ENCODE assay signal across 20 cellular contexts in the genomic region with DNA sequence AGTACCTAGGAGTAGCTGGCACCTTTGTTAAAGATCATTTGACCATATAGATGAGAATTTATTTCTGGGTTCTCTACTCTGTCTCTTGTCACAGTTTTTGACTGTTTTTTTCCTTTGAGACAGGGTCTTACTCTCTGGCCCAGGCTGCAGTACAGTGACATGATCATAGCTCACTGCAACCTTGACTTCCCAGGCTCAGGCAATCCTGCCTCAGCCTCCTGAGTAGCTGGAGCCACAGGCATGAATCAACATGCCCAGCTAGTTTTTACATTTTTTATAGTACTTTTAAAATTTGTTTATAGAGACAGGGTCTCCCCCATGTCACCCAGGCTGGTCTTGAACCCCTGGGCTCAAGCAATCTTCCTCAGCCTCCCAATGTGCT. TPM values are rescaled to one million over a fixed set of nuclear protein-coding genes. Genes with fewer than 3 reads are reported as not detected.
DNase-seq lines count a peak whose midpoint lies in the region; ATAC-seq, FAIRE-seq and TF ChIP-seq lines count a peak whose summit lies in the region.
"Had no signal": no experiment of that assay in that cellular context is flagged by ENCODE, and none has a peak within 500 bp of the region (broad histone marks: within the 10 kb centered on the region; RNA-seq: fewer than 3 reads in every experiment).

No MANE protein-coding gene starts in this region.

- no peaks in the 10 kb centered on the region for H3K27me3 ChIP-seq in HCT116 (ENCODE audit: insufficient read depth, low read length)
- no peaks in the 10 kb centered on the region for H3K27me3 ChIP-seq in Peyer's patch
- H3K27me3 ChIP-seq in bronchial epithelial cell (ENCODE audit: control insufficient read depth, insufficient read depth, low read length), result no peaks in the 10 kb centered on the region
- no peaks in the 10 kb centered on the region for H3K27me3 ChIP-seq in MG63
- H3K27me3 ChIP-seq: vagina had no signal

- POLR2A ChIA-PET in HCT116 (lab: Charles Lee), result no interaction called here

- no peaks in the 10 kb centered on the region for H3K9me3 Mint-ChIP-seq in stimulated activated effector memory CD8-positive, alpha-beta T cell treated with anti-CD3 and anti-CD28 coated beads, Interleukin-12 subunit alpha, Interleukin-12 subunit beta, amount 100 ng/mL, for 72 hours
- H3K9me3 Mint-ChIP-seq: neural crest cell had no signal

- no peak overlapping the region for H3K9ac ChIP-seq in HCT116 (ENCODE audit: low read length)

- ATAC-seq in HCT116 (no peak), GM18511 (IDR thresholded peaks at IDR 0.05; ENCODE audit: unreplicated experiment) (no peak), GM18858 (IDR thresholded peaks at IDR 0.05; ENCODE audit: unreplicated experiment) (no peak)
- no peak for ATAC-seq in stimulated activated effector memory CD8-positive, alpha-beta T cell treated with anti-CD3 and anti-CD28 coated beads, Interleukin-12 subunit alpha, Interleukin-12 subunit beta, amount 100 ng/mL, for 72 hours
- ATAC-seq: activated CD8-positive, alpha-beta T cell treated with anti-CD3 and anti-CD28 coated beads, Interleukin-2, amount 10 ng/mL, durations not matched to agents 7 days and 5 days had no signal

- no peak overlapping the region for H3K27ac ChIP-seq in HCT116 (ENCODE audit: low read depth, low read length)
- H3K27ac ChIP-seq in Peyer's patch, result peak overlapping the region in 3 of 4 donors; percentile 8 to 79 (median 63)
- H3K27ac ChIP-seq: vagina had no signal

- FAIRE-seq in bronchial epithelial cell (lab: Jason Lieb, UNC), result no peak
- FAIRE-seq: islet of Langerhans had no signal

- H3K9me3 ChIP-seq in HCT116 (ENCODE audit: control insufficient read depth in 1 of 2, insufficient read depth in 1 of 2, low read depth in 1 of 2, low read length in 2 of 2) (no peaks in the 10 kb centered on the region), Peyer's patch (no peaks in the 10 kb centered on the region), MG63 (no peaks in the 10 kb centered on the region)
- H3K9me3 ChIP-seq: vagina had no signal

- CTCF ChIA-PET in HCT116 (lab: Charles Lee), result interaction anchor here (2.5 kb wide), 1 partner anchor 11 kb away, joined by 10 read pairs; no protein-coding TSS in a partner anchor

- DNase-seq in HCT116 (ENCODE audit: low read depth, low spot score), result no peak
- DNase-seq in Peyer's patch, result no peak
- DNase-seq in bronchial epithelial cell (ENCODE audit: low read depth), result peak; percentile 65
- no peak for DNase-seq in stimulated activated effector memory CD8-positive, alpha-beta T cell treated with anti-CD3 and anti-CD28 coated beads, Interleukin-12 subunit alpha, Interleukin-12 subunit beta, amount 100 ng/mL, for 72 hours (ENCODE audit: low spot score in 2 of 2)
- no peak for DNase-seq in MG63
- DNase-seq: activated CD8-positive, alpha-beta T cell treated with anti-CD3 and anti-CD28 coated beads, Interleukin-2, amount 10 ng/mL, durations not matched to agents 7 days and 5 days; anterior cingulate cortex; cerebellar nuclear complex; GOT3; NCI-H1694 treated with DMSO at 0.1 percent for 48 hours; NCI-H526 treated with DMSO at 0.1 percent for 48 hours; SHP77; SW 1271 had no signal

- no peaks in the 10 kb centered on the region for H3K9me2 ChIP-seq in HCT116 (ENCODE audit: insufficient read depth)

- RAD21 ChIA-PET in HCT116 (lab: Charles Lee; ENCODE audit: low non-redundant PET in 1 of 2, low total read pairs in 2 of 2, uncharacterized antibody in 2 of 2, unreplicated experiment in 2 of 2), result no interaction called here

- H3K4me3 ChIP-seq in HCT116 (replicated peaks in 1 of 2; ENCODE audit: low read depth in 1 of 2, low read length in 2 of 2), result no peak overlapping the region
- H3K4me3 ChIP-seq in Peyer's patch, result no peak overlapping the region
- no peak overlapping the region for H3K4me3 ChIP-seq in bronchial epithelial cell (ENCODE audit: low read depth, low read length)
- no peak overlapping the region for H3K4me3 ChIP-seq in MG63
- H3K4me3 ChIP-seq: vagina had no signal

- H3K36me3 ChIP-seq in HCT116 (ENCODE audit: control insufficient read depth in 1 of 2, insufficient read depth in 2 of 2, low read length in 2 of 2), result peaks cover 7 to 12% of the 10 kb centered on the region in 2 experiments; a peak in 3 of 4 replicates
- peaks cover 0 to 31% (median 0%) of the 10 kb centered on the region in 3 donors for H3K36me3 ChIP-seq in Peyer's patch
- peaks cover 2% of the 10 kb centered on the region for H3K36me3 ChIP-seq in bronchial epithelial cell (ENCODE audit: control insufficient read depth, insufficient read depth, low read length)
- H3K36me3 ChIP-seq in MG63, result peaks cover 33% of the 10 kb centered on the region

- H3K4me1 Mint-ChIP-seq in stimulated activated effector memory CD8-positive, alpha-beta T cell treated with anti-CD3 and anti-CD28 coated beads, Interleukin-12 subunit alpha, Interleukin-12 subunit beta, amount 100 ng/mL, for 72 hours, result peaks cover 14% of the 10 kb centered on the region
- H3K4me1 Mint-ChIP-seq: neural crest cell had no signal

- no peak overlapping the region for H3K4me3 Mint-ChIP-seq in stimulated activated effector memory CD8-positive, alpha-beta T cell treated with anti-CD3 and anti-CD28 coated beads, Interleukin-12 subunit alpha, Interleukin-12 subunit beta, amount 100 ng/mL, for 72 hours
- H3K4me3 Mint-ChIP-seq: activated CD8-positive, alpha-beta T cell treated with anti-CD3 and anti-CD28 coated beads, Interleukin-2, amount 10 ng/mL, durations not matched to agents 7 days and 5 days; neural crest cell had no signal

- no peak for TF ChIP-seq RAD21 in HCT116 (IDR thresholded peaks at IDR 0.05; ENCODE audit: low read depth)

- H3K27ac Mint-ChIP-seq in stimulated activated effector memory CD8-positive, alpha-beta T cell treated with anti-CD3 and anti-CD28 coated beads, Interleukin-12 subunit alpha, Interleukin-12 subunit beta, amount 100 ng/mL, for 72 hours, result peak overlapping the region; percentile 63
- H3K27ac Mint-ChIP-seq: activated CD8-positive, alpha-beta T cell treated with anti-CD3 and anti-CD28 coated beads, Interleukin-2, amount 10 ng/mL, durations not matched to agents 7 days and 5 days had no signal

- H4K20me1 ChIP-seq in HCT116 (ENCODE audit: insufficient read depth), result no peaks in the 10 kb centered on the region

- H2AFZ ChIP-seq in HCT116 (ENCODE audit: low read depth, low read length, poor library complexity, severe bottlenecking), result no peak overlapping the region

- no peaks in the 10 kb centered on the region for H3K79me2 ChIP-seq in HCT116 (ENCODE audit: insufficient read depth, low read length)

- TF ChIP-seq POLR2A in HCT116 (IDR thresholded peaks at IDR 0.05; ENCODE audit: borderline replicate concordance, extremely low read depth, insufficient read depth, insufficient read length) (no peak), Peyer's patch (IDR thresholded peaks at IDR 0.05) (no peak)

- intact Hi-C loops in HCT116 (cut with micrococcal nuclease), result no loop called here

- no TSS peak for BruUV-seq in HCT116 (replicated peaks; lab: Mats Ljungman, UMichigan)

- H3K4me1 ChIP-seq in HCT116 (ENCODE audit: control insufficient read depth in 1 of 2, insufficient read depth in 2 of 2, low read length in 2 of 2) (no peaks in the 10 kb centered on the region), Peyer's patch (peaks cover 0 to 35% (median 0%) of the 10 kb centered on the region in 4 donors)

- no peak overlapping the region for H3K4me2 ChIP-seq in HCT116 (ENCODE audit: low read length)

- TF ChIP-seq CTCF in HCT116 (IDR thresholded peaks at IDR 0.05 in 2 of 3, conservative IDR thresholded peaks at IDR 0.05 in 1 of 3; ENCODE audit: borderline replicate concordance in 1 of 3, insufficient read depth in 1 of 3, low read depth in 2 of 3, low read length in 2 of 3), result no peak
- no peak for TF ChIP-seq CTCF in Peyer's patch (IDR thresholded peaks at IDR 0.05)
- no peak for TF ChIP-seq CTCF in bronchial epithelial cell (IDR thresholded peaks at IDR 0.05; ENCODE audit: insufficient read depth, low read length, severe bottlenecking)

- peaks cover 21% of the 10 kb centered on the region for H3K36me3 Mint-ChIP-seq in stimulated activated effector memory CD8-positive, alpha-beta T cell treated with anti-CD3 and anti-CD28 coated beads, Interleukin-12 subunit alpha, Interleukin-12 subunit beta, amount 100 ng/mL, for 72 hours

TF ChIP-seq in HCT116, 20 proteins besides CTCF, POLR2A, EP300 and RAD21:
- TF ChIP-seq ELF1 (IDR thresholded peaks at IDR 0.05; ENCODE audit: borderline replicate concordance, low read depth) (no peak), POLR2AphosphoS5 (IDR thresholded peaks at IDR 0.05; ENCODE audit: low read depth, low read length) (0 out of 2 replicates have a peak, but pooled peaks have one; percentile 11)
- TF ChIP-seq, protein P1, sequence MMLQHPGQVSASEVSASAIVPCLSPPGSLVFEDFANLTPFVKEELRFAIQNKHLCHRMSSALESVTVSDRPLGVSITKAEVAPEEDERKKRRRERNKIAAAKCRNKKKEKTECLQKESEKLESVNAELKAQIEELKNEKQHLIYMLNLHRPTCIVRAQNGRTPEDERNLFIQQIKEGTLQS (IDR thresholded peaks at IDR 0.05), result no peak

RNA-seq across cellular contexts. Expression of a gene that starts 45.0 kb away (rescaled TPM):
- total RNA-seq in HCT116 (2021; ENCODE audit: unreplicated experiment) (not detected), Peyer's patch (1 to 10 TPM in 3 of 4 donors, not detected in 1; 5.1 to 9.6 (median 5.9) TPM), bronchial epithelial cell (0.53 and 0.64 TPM in 2 replicates)
- polyA plus RNA-seq in HCT116 (2012), result not detected in 2 replicates
- not detected in 2 replicates for total RNA-seq in MG63 (2014; rRNA removed; shearing (Covaris generic); ENCODE audit: low replicate concordance)
- total RNA-seq: mononuclear cell, neural crest cell, posterior vena cava had no signal

RNA-seq across cellular contexts. Expression of a gene that starts 48.5 kb away (rescaled TPM):
- total RNA-seq in HCT116 (2021; ENCODE audit: unreplicated experiment), result 57.4 TPM
- polyA plus RNA-seq in HCT116 (2012), result 17.6 and 19.9 TPM in 2 replicates
- total RNA-seq in Peyer's patch, result 100 to 1,000 TPM in 1 of 4 donors, 10 to 100 TPM in 3; 41.3 to 112 (median 72.3) TPM
- 156 and 197 TPM in 2 replicates for total RNA-seq in bronchial epithelial cell
- total RNA-seq in MG63 (2014; rRNA removed; shearing (Covaris generic); ENCODE audit: low replicate concordance), result 36.3 and 67.2 TPM in 2 replicates
